In the genomic region with DNA sequence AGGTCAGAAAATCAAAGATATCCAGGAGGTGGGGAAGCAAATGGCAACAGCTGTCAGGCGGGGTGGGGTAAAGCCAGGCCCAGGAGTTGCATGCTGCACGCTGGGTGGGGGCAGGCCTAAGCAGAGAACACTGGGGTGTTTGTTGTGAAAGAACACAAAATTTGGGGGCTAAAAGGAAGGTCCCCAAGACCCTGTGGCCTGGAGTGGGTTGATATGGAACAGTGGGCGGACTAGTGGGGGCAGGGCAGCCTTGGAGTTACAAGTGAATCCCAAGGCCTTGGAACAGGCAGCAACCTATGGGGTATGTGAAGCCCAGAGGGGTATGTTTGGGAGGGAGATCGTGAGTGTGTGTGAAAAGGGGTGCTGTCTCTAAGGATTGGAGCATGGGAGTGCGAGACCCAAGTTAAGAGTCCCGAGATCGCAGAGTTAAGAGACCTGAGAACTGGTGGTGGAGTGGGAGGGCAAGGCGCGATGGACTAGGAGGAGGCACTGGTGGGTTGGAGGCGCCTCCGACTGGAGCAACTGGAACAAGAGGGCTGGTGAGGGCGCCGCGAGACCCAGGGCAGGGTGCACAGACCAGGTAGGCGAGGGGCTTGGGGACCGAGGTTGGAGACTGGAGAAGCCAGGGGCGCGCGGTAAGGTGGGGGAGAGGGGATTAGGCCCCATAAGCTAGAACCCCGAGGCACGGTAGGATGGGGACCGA, we compare ENCODE assay signal across 8 cellular contexts. TPM values are rescaled to one million over a fixed set of nuclear protein-coding genes. Genes with fewer than 3 reads are reported as not detected.
DNase-seq lines count a peak whose midpoint lies in the region; ATAC-seq and TF ChIP-seq lines count a peak whose summit lies in the region.

No MANE protein-coding gene starts in this region.

- TF ChIP-seq CTCF in WERI-Rb-1 (IDR thresholded peaks at IDR 0.05; ENCODE audit: low read depth, low read length) (peak; percentile 27; the same call in 1 of the 2 replicates), natural killer cell (IDR thresholded peaks at IDR 0.05) (no peak)

- peaks cover 86% of the 10 kb centered on the region for H3K36me3 ChIP-seq in WERI-Rb-1

- no peaks in the 10 kb centered on the region for H3K36me3 Mint-ChIP-seq in natural killer cell

- H3K4me1 Mint-ChIP-seq in natural killer cell = peaks cover 30 to 40% of the 10 kb centered on the region in 2 donors

- no peak for DNase-seq in activated CD4-positive, CD25-positive, alpha-beta regulatory T cell (lab: John Stamatoyannopoulos, UW)
- DNase-seq in WERI-Rb-1 (no peak), natural killer cell (no peak), NCI-H187 treated with DMSO at 0.1 percent for 48 hours (lab: John Stamatoyannopoulos, UW) (no peak)

- peak overlapping the region; percentile 90 for H3K4me3 Mint-ChIP-seq in natural killer cell

- H3K27me3 ChIP-seq in WERI-Rb-1 (ENCODE audit: insufficient read depth, low read depth, severe bottlenecking) = no peaks in the 10 kb centered on the region

- intact Hi-C loops in natural killer cell (cut with micrococcal nuclease) = no loop called here

- no peaks in the 10 kb centered on the region for H3K9me3 Mint-ChIP-seq in natural killer cell

- H3K9me3 ChIP-seq in WERI-Rb-1 (ENCODE audit: severe bottlenecking) = no peaks in the 10 kb centered on the region

- H3K27me3 Mint-ChIP-seq in natural killer cell (ENCODE audit: low read depth in 2 of 2) = no peaks in the 10 kb centered on the region

- peak; percentile 6 for ATAC-seq in activated CD4-positive, CD25-positive, alpha-beta regulatory T cell treated with anti-CD3 and anti-CD28 coated beads, Interleukin-2, amount 50 U/mL, for 24 hours
- ATAC-seq in HG03196 (IDR thresholded peaks at IDR 0.05; ENCODE audit: unreplicated experiment) (peak; percentile 22), esophagus mucosa (peak; percentile 27), natural killer cell (peak in 2 of 3 donors; percentile 2 to 22), GM18520 (IDR thresholded peaks at IDR 0.05; ENCODE audit: unreplicated experiment) (no peak)

- peak overlapping the region; percentile 93 to 95 for H3K27ac Mint-ChIP-seq in natural killer cell

- H3K4me3 ChIP-seq in WERI-Rb-1 (ENCODE audit: low read depth, low read length) = peak overlapping the region; percentile 77

- H3K27ac ChIP-seq in WERI-Rb-1 = peak overlapping the region; percentile 93

RNA-seq across cellular contexts. Expression of gene CUL7, which starts 0.7 kb away (rescaled TPM):
- total RNA-seq in esophagus mucosa = 10.3 TPM
- total RNA-seq in natural killer cell = 10 to 100 TPM in 1 of 3 donors, 1 to 10 TPM in 2; 9.6 to 10.1 (median 9.9) TPM

RNA-seq across cellular contexts. Expression of gene MRPL2, which starts 6.2 kb away (rescaled TPM):
- total RNA-seq in esophagus mucosa (45.0 TPM), natural killer cell (10 to 100 TPM; 33.4 to 38.4 (median 33.9) TPM)

RNA-seq across cellular contexts. Expression of gene KLC4, which starts 6.4 kb away (rescaled TPM):
- 7.5 TPM for total RNA-seq in esophagus mucosa
- 10 to 100 TPM; 35.9 to 39.4 (median 37.4) TPM for total RNA-seq in natural killer cell

RNA-seq across cellular contexts. Expression of gene PTK7, which starts 23.1 kb away (rescaled TPM):
- 37.3 TPM for total RNA-seq in esophagus mucosa
- total RNA-seq in natural killer cell = 1 to 10 TPM; 1.7 to 5.6 (median 2.8) TPM

RNA-seq across cellular contexts. Expression of gene RRP36, which starts 31.6 kb away (rescaled TPM):
- total RNA-seq in esophagus mucosa = 48.3 TPM
- 10 to 100 TPM; 33.1 to 43.9 (median 38.7) TPM for total RNA-seq in natural killer cell
